1 cellular context compared by ENCODE assay signal in genomic region chr21:38824124-38824822, GRCh38.
A peak's percentile ranks its signal among the peaks of the same experiment; 100 is the strongest.
TF ChIP-seq lines count a peak whose summit lies in the region.

No MANE protein-coding gene starts in this region.

TF ChIP-seq in HepG2, 621 proteins besides CTCF, POLR2A, EP300 and RAD21 (continued from another document and continues in another):
- TF ChIP-seq NR2F1 (CRISPR knock-in tag; IDR thresholded peaks at IDR 0.05) (peak; percentile 33 to 91; a peak in 3 of 4 replicates), ZNF775 (CRISPR knock-in tag; IDR thresholded peaks at IDR 0.05; ENCODE audit: borderline replicate concordance) (no peak), SOX6 (IDR thresholded peaks at IDR 0.05) (no peak), SOX6 (CRISPR knock-in tag; IDR thresholded peaks at IDR 0.05) (peak; percentile 88), SNAI1 (CRISPR knock-in tag; IDR thresholded peaks at IDR 0.05; ENCODE audit: borderline replicate concordance) (no peak), NAIF1 (CRISPR knock-in tag; IDR thresholded peaks at IDR 0.05; ENCODE audit: borderline replicate concordance) (no peak), ZNF382 (CRISPR knock-in tag; IDR thresholded peaks at IDR 0.05; ENCODE audit: borderline replicate concordance) (no peak), ZNF549 (CRISPR knock-in tag; IDR thresholded peaks at IDR 0.05) (no peak), ZNF136 (CRISPR knock-in tag; IDR thresholded peaks at IDR 0.05; ENCODE audit: low read depth) (no peak), PAX8 (CRISPR knock-in tag; IDR thresholded peaks at IDR 0.05; ENCODE audit: borderline replicate concordance) (no peak), TAF1 (CRISPR knock-in tag; IDR thresholded peaks at IDR 0.05) (no peak), THAP8 (CRISPR knock-in tag; IDR thresholded peaks at IDR 0.05; ENCODE audit: borderline replicate concordance) (no peak), ZNF768 (CRISPR knock-in tag; IDR thresholded peaks at IDR 0.05) (no peak), ZNF792 (CRISPR knock-in tag; IDR thresholded peaks at IDR 0.05) (peak; percentile 43; the same call in 1 of the 2 replicates), CBX1 (IDR thresholded peaks at IDR 0.05; ENCODE audit: low read depth) (no peak), SMAD1 (CRISPR knock-in tag; IDR thresholded peaks at IDR 0.05; ENCODE audit: borderline replicate concordance, low read depth) (no peak), REST (IDR thresholded peaks at IDR 0.05; ENCODE audit: borderline replicate concordance in 1 of 2, low read depth in 1 of 2, low read length in 2 of 2) (peak in 1 of 2 experiments; percentile 17; a peak in 1 of 4 replicates), ZNF496 (CRISPR knock-in tag; IDR thresholded peaks at IDR 0.05; ENCODE audit: insufficient replicate concordance) (no peak), SETDB1 (CRISPR knock-in tag; IDR thresholded peaks at IDR 0.05; ENCODE audit: borderline replicate concordance) (no peak), ZNF629 (CRISPR knock-in tag; conservative IDR thresholded peaks at IDR 0.05) (0 out of 2 replicates have a peak, but pooled peaks have one; percentile 30), ZBTB3 (CRISPR knock-in tag; IDR thresholded peaks at IDR 0.05; ENCODE audit: borderline replicate concordance, low read depth) (no peak), SP140L (CRISPR knock-in tag; IDR thresholded peaks at IDR 0.05; ENCODE audit: borderline replicate concordance) (no peak), FOXP1 (IDR thresholded peaks at IDR 0.05) (no peak), FOXP1 (CRISPR knock-in tag; IDR thresholded peaks at IDR 0.05) (peak; percentile 83), ZNF644 (CRISPR knock-in tag; IDR thresholded peaks at IDR 0.05; ENCODE audit: low read depth) (peak; percentile 56; the same call in 1 of the 2 replicates), ZBTB7B (CRISPR knock-in tag; IDR thresholded peaks at IDR 0.05) (peak; percentile 34; the same call in 1 of the 2 replicates), CENPBD1 (CRISPR knock-in tag; IDR thresholded peaks at IDR 0.05; ENCODE audit: borderline replicate concordance, low read depth) (no peak), IRX3 (CRISPR knock-in tag; IDR thresholded peaks at IDR 0.05; ENCODE audit: borderline replicate concordance, low read depth) (no peak), NFATC3 (CRISPR knock-in tag; IDR thresholded peaks at IDR 0.05) (no peak), DRAP1 (CRISPR knock-in tag; IDR thresholded peaks at IDR 0.05) (no peak), RBFOX2 (IDR thresholded peaks at IDR 0.05; ENCODE audit: low read depth, low read length) (peak; percentile 61), HDAC1 (CRISPR knock-in tag; IDR thresholded peaks at IDR 0.05) (peak; percentile 70), ZMAT3 (CRISPR knock-in tag; conservative IDR thresholded peaks at IDR 0.05) (no peak), SIN3A (IDR thresholded peaks at IDR 0.05; ENCODE audit: borderline replicate concordance, low read depth, low read length) (no peak), LCORL (IDR thresholded peaks at IDR 0.05) (no peak), LCORL (CRISPR knock-in tag; IDR thresholded peaks at IDR 0.05) (peak; percentile 85), ZNF691 (CRISPR knock-in tag; IDR thresholded peaks at IDR 0.05; ENCODE audit: borderline replicate concordance, low read depth) (0 out of 2 replicates have a peak, but pooled peaks have one; percentile 40), JARID2 (CRISPR knock-in tag; IDR thresholded peaks at IDR 0.05; ENCODE audit: insufficient replicate concordance) (no peak), ZNF138 (CRISPR knock-in tag; IDR thresholded peaks at IDR 0.05; ENCODE audit: low read depth) (no peak), ZIK1 (CRISPR knock-in tag; IDR thresholded peaks at IDR 0.05; ENCODE audit: borderline replicate concordance, low read depth) (no peak), TBL1XR1 (IDR thresholded peaks at IDR 0.05; ENCODE audit: borderline replicate concordance, low read length, partially characterized antibody) (peak; percentile 89), ZNF720 (CRISPR knock-in tag; IDR thresholded peaks at IDR 0.05) (no peak), NKX3-1 (CRISPR knock-in tag; IDR thresholded peaks at IDR 0.05) (no peak), HBP1 (CRISPR knock-in tag; IDR thresholded peaks at IDR 0.05; ENCODE audit: low read depth) (0 out of 2 replicates have a peak, but pooled peaks have one; percentile 50), MIER3 (CRISPR knock-in tag; IDR thresholded peaks at IDR 0.05; ENCODE audit: borderline replicate concordance) (peak; percentile 47; the same call in 1 of the 2 replicates), LBX2 (CRISPR knock-in tag; IDR thresholded peaks at IDR 0.05; ENCODE audit: borderline replicate concordance) (no peak), HNRNPLL (IDR thresholded peaks at IDR 0.05; ENCODE audit: low read depth, low read length, poor library complexity, severe bottlenecking) (no peak), TEF (CRISPR knock-in tag; IDR thresholded peaks at IDR 0.05) (no peak), AKNA (CRISPR knock-in tag; IDR thresholded peaks at IDR 0.05; ENCODE audit: borderline replicate concordance) (no peak), CBX2 (IDR thresholded peaks at IDR 0.05; ENCODE audit: low read depth, low read length) (no peak), CBX2 (CRISPR knock-in tag; IDR thresholded peaks at IDR 0.05; ENCODE audit: low read depth) (no peak), TBX3 (IDR thresholded peaks at IDR 0.05; ENCODE audit: borderline replicate concordance) (no peak), RCOR2 (CRISPR knock-in tag; IDR thresholded peaks at IDR 0.05) (peak; percentile 68; the same call in 1 of the 2 replicates), GPN1 (CRISPR knock-in tag; IDR thresholded peaks at IDR 0.05; ENCODE audit: borderline replicate concordance) (no peak), SIX4 (CRISPR knock-in tag; IDR thresholded peaks at IDR 0.05) (peak; percentile 53; the same call in 1 of the 2 replicates), GABPB1 (CRISPR knock-in tag; IDR thresholded peaks at IDR 0.05) (no peak; the same call in 1 of the 2 replicates), ZNF580 (CRISPR knock-in tag; IDR thresholded peaks at IDR 0.05; ENCODE audit: borderline replicate concordance, low read depth) (no peak), ZNF101 (CRISPR knock-in tag; IDR thresholded peaks at IDR 0.05; ENCODE audit: borderline replicate concordance, low read depth) (no peak), FLYWCH1 (CRISPR knock-in tag; IDR thresholded peaks at IDR 0.05) (no peak)
